1 cellular context compared by ENCODE assay signal in genomic region chr20:4607287-4607713, GRCh38.
TF ChIP-seq lines count a peak whose summit lies in the region.

No MANE protein-coding gene starts in this region.

TF ChIP-seq in HepG2, 621 proteins besides CTCF, POLR2A, EP300 and RAD21 (continued from another document and continues in another):
- no peak for TF ChIP-seq ZNF687 (CRISPR knock-in tag; IDR thresholded peaks at IDR 0.05)
- peak; percentile 40; the same call in 1 of the 2 replicates for TF ChIP-seq GATAD2A (CRISPR knock-in tag; IDR thresholded peaks at IDR 0.05)
- no peak for TF ChIP-seq SNAI1 (CRISPR knock-in tag; IDR thresholded peaks at IDR 0.05; ENCODE audit: borderline replicate concordance)
- TF ChIP-seq ZNF557 (CRISPR knock-in tag; IDR thresholded peaks at IDR 0.05) = no peak
- TF ChIP-seq ZNF773 (CRISPR knock-in tag; IDR thresholded peaks at IDR 0.05; ENCODE audit: borderline replicate concordance) = no peak
- no peak for TF ChIP-seq SRF (IDR thresholded peaks at IDR 0.05; ENCODE audit: low read depth, low read length)
- no peak for TF ChIP-seq PAX8 (CRISPR knock-in tag; IDR thresholded peaks at IDR 0.05; ENCODE audit: borderline replicate concordance)
- no peak for TF ChIP-seq ZNF441 (CRISPR knock-in tag; IDR thresholded peaks at IDR 0.05; ENCODE audit: borderline replicate concordance)
- TF ChIP-seq RFXANK (CRISPR knock-in tag; IDR thresholded peaks at IDR 0.05) = no peak
- TF ChIP-seq NCOA5 (CRISPR knock-in tag; IDR thresholded peaks at IDR 0.05) = no peak
- TF ChIP-seq JARID2 (CRISPR knock-in tag; IDR thresholded peaks at IDR 0.05; ENCODE audit: insufficient replicate concordance) = peak; percentile 89
- TF ChIP-seq ZMAT5 (CRISPR knock-in tag; IDR thresholded peaks at IDR 0.05; ENCODE audit: borderline replicate concordance, low read depth) = no peak
- TF ChIP-seq THAP8 (CRISPR knock-in tag; IDR thresholded peaks at IDR 0.05; ENCODE audit: borderline replicate concordance) = no peak
- TF ChIP-seq ZNF616 (CRISPR knock-in tag; IDR thresholded peaks at IDR 0.05; ENCODE audit: low read depth) = no peak
- TF ChIP-seq ATF7 (IDR thresholded peaks at IDR 0.05) = no peak
- TF ChIP-seq ATF7 (CRISPR knock-in tag; IDR thresholded peaks at IDR 0.05) = no peak
- no peak for TF ChIP-seq MED8 (CRISPR knock-in tag; IDR thresholded peaks at IDR 0.05; ENCODE audit: insufficient replicate concordance)
- no peak for TF ChIP-seq FOXK2 (IDR thresholded peaks at IDR 0.05)
- TF ChIP-seq CAMTA2 (CRISPR knock-in tag; IDR thresholded peaks at IDR 0.05; ENCODE audit: borderline replicate concordance) = no peak
- TF ChIP-seq IRX3 (CRISPR knock-in tag; IDR thresholded peaks at IDR 0.05; ENCODE audit: borderline replicate concordance, low read depth) = 0 out of 2 replicates have a peak, but pooled peaks have one; percentile 70
- TF ChIP-seq IKZF4 (CRISPR knock-in tag; IDR thresholded peaks at IDR 0.05; ENCODE audit: borderline replicate concordance, low read depth, not compliant biosample characterization) = no peak
- TF ChIP-seq MXD4 (CRISPR knock-in tag; IDR thresholded peaks at IDR 0.05) = no peak
- no peak for TF ChIP-seq ZNF101 (CRISPR knock-in tag; IDR thresholded peaks at IDR 0.05; ENCODE audit: borderline replicate concordance, low read depth)
- TF ChIP-seq ETV5 (CRISPR knock-in tag; IDR thresholded peaks at IDR 0.05; ENCODE audit: borderline replicate concordance) = peak; percentile 16; the same call in 1 of the 2 replicates
- TF ChIP-seq ARID4A (CRISPR knock-in tag; IDR thresholded peaks at IDR 0.05; ENCODE audit: borderline replicate concordance) = no peak; the same call in 1 of the 2 replicates
- TF ChIP-seq ZNF496 (CRISPR knock-in tag; IDR thresholded peaks at IDR 0.05; ENCODE audit: insufficient replicate concordance) = no peak
- no peak; the same call in 1 of the 2 replicates for TF ChIP-seq RNF2 (conservative IDR thresholded peaks at IDR 0.05; ENCODE audit: low read depth)
- TF ChIP-seq CREB3 (CRISPR knock-in tag; IDR thresholded peaks at IDR 0.05) = no peak
- TF ChIP-seq MAFG (CRISPR knock-in tag; IDR thresholded peaks at IDR 0.05) = no peak
- TF ChIP-seq KDM2A (CRISPR knock-in tag; IDR thresholded peaks at IDR 0.05; ENCODE audit: borderline replicate concordance, low read depth) = 0 out of 2 replicates have a peak, but pooled peaks have one; percentile 22
- 0 out of 2 replicates have a peak, but pooled peaks have one; percentile 17 for TF ChIP-seq SALL1 (CRISPR knock-in tag; IDR thresholded peaks at IDR 0.05)
- no peak for TF ChIP-seq AGO1 (IDR thresholded peaks at IDR 0.05; ENCODE audit: low read depth, low read length, poor library complexity, severe bottlenecking)
- TF ChIP-seq DPF2 (CRISPR knock-in tag; IDR thresholded peaks at IDR 0.05; ENCODE audit: borderline replicate concordance, low read depth) = no peak
- TF ChIP-seq FLYWCH1 (CRISPR knock-in tag; IDR thresholded peaks at IDR 0.05) = no peak
- no peak for TF ChIP-seq PBX3 (CRISPR knock-in tag; IDR thresholded peaks at IDR 0.05; ENCODE audit: borderline replicate concordance)
- peak; percentile 56; the same call in 1 of the 2 replicates for TF ChIP-seq BORCS8-MEF2B (CRISPR knock-in tag; IDR thresholded peaks at IDR 0.05)
- TF ChIP-seq TFDP1 (CRISPR knock-in tag; IDR thresholded peaks at IDR 0.05; ENCODE audit: borderline replicate concordance) = no peak
- TF ChIP-seq ZBTB42 (CRISPR knock-in tag; IDR thresholded peaks at IDR 0.05) = no peak
- TF ChIP-seq ZNF761 (CRISPR knock-in tag; conservative IDR thresholded peaks at IDR 0.05) = no peak
- no peak for TF ChIP-seq ZNF282 (IDR thresholded peaks at IDR 0.05; ENCODE audit: partially characterized antibody)
- TF ChIP-seq ZNF781 (CRISPR knock-in tag; IDR thresholded peaks at IDR 0.05; ENCODE audit: borderline replicate concordance, not compliant biosample characterization) = no peak
- no peak for TF ChIP-seq CENPX (CRISPR knock-in tag; IDR thresholded peaks at IDR 0.05)
- no peak for TF ChIP-seq PHF20 (CRISPR knock-in tag; IDR thresholded peaks at IDR 0.05)
- no peak for TF ChIP-seq ZNF253 (CRISPR knock-in tag; IDR thresholded peaks at IDR 0.05; ENCODE audit: borderline replicate concordance)
- peak; percentile 54; the same call in 1 of the 2 replicates for TF ChIP-seq ARID5B (CRISPR knock-in tag; IDR thresholded peaks at IDR 0.05)
- no peak for TF ChIP-seq FOXM1 (CRISPR knock-in tag; IDR thresholded peaks at IDR 0.05)
- TF ChIP-seq CBX1 (IDR thresholded peaks at IDR 0.05; ENCODE audit: low read depth) = no peak
- no peak for TF ChIP-seq HDAC2 (CRISPR knock-in tag; IDR thresholded peaks at IDR 0.05)
- TF ChIP-seq ZNF703 (CRISPR knock-in tag; IDR thresholded peaks at IDR 0.05; ENCODE audit: borderline replicate concordance) = no peak
- TF ChIP-seq KDM5A (IDR thresholded peaks at IDR 0.05; ENCODE audit: borderline replicate concordance, low read length) = no peak
- TF ChIP-seq NPAS2 (CRISPR knock-in tag; IDR thresholded peaks at IDR 0.05; ENCODE audit: borderline replicate concordance) = no peak
